Comparison of ENCODE assay signal across 12 cellular contexts in the genomic region with DNA sequence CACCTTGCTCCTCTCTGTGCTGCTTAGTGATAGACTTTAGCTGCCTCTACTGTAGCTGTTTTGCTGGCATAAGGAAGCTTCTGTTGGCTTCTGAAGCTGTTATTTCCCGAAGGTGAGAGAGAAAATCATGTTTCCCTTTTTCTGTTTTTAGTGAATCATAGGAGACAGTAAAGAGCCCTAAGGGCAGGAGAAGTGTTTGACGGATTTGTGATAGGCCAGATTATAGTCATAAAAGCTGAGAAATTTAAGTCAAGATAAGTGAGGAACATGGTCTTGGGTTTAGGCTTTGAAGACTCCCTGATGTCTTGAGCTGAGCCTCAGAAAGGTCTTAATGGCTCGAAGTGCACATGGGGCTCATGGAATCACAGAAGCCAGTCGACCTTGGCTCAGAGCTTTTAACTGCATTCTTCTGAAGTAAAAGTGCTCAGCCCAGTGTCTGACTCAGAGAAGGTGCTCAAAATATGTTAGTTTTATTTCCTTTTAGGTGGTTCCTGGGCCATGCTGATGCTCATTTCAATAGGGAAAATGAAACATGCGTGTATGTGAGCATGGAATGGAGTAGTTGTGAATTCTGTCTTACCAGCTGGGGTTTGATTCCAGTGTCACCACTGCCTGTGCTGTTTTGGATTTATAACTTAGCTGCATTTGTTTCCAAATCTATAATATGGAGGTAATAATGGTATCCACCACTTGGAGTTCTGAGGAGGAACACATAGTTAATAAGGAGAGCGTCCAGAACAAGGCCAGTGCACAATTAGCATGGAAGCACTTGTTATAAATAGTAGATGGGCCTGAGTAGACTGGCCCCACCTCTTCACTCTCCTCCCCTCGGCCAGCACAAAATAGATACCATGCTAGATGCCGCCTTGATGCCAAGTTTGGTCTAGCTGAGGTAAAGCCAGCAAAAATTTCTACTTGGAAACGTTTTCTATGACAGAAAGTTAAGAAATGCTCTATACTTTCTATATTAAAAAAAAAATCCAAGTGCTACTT.
A peak's percentile ranks its signal among the peaks of the same experiment; 100 is the strongest.
DNase-seq lines count a peak whose midpoint lies in the region; ATAC-seq and TF ChIP-seq lines count a peak whose summit lies in the region.
"Had no signal": no experiment of that assay in that cellular context is flagged by ENCODE, and none has a peak within 500 bp of the region (broad histone marks: within the 10 kb centered on the region; RNA-seq: fewer than 3 reads in every experiment).

No MANE protein-coding gene starts in this region.

- DNase-seq in EH (ENCODE audit: low read depth) (peak; percentile 40), MCF 10A (ENCODE audit: unreplicated experiment) (peak; percentile 29), right cardiac atrium (no peak), psoas muscle (no peak), SW 1271 (lab: John Stamatoyannopoulos, UW) (no peak)
- no peak for DNase-seq in stimulated activated CD4-positive, alpha-beta T cell treated with anti-CD3 and anti-CD28 coated beads, Interleukin-15, amount 100 ng/mL, for 24 hours
- DNase-seq in stimulated activated CD4-positive, alpha-beta T cell treated with anti-CD3 and anti-CD28 coated beads, Interleukin-2, amount 100 ng/mL, for 48 hours: no peak
- DNase-seq: dermis blood vessel endothelial cell, NCI-H187 treated with DMSO at 0.1 percent for 48 hours, SHP77 treated with DMSO at 0.1 percent for 48 hours had no signal

- CTCF ChIA-PET in MCF 10A (lab: Yijun Ruan, JAX): interaction anchor here (0.6 to 1.3 kb wide), 13 partner anchors 14 to 509 kb away, joined by 3 to 6 read pairs (median 3); no protein-coding TSS in a partner anchor

- no peak overlapping the region for H3K4me3 Mint-ChIP-seq in MCF 10A (ENCODE audit: unreplicated experiment)

- H3K27me3 ChIP-seq in right cardiac atrium (ENCODE audit: control insufficient read depth, insufficient read depth) (no peaks in the 10 kb centered on the region), psoas muscle (ENCODE audit: insufficient read depth in 3 of 3, low read length in 2 of 3) (no peaks in the 10 kb centered on the region)

- POLR2A ChIA-PET in MCF 10A (lab: Yijun Ruan, JAX): interaction anchor here (0.5 to 2.3 kb wide), 11 partner anchors 9 to 99 kb away, joined by 3 to 8 read pairs (median 5); partner anchors contain the start of gene C1orf21

- H3K36me3 ChIP-seq in psoas muscle (ENCODE audit: insufficient read depth in 1 of 2, low read depth in 1 of 2): no peaks in the 10 kb centered on the region

- TF ChIP-seq CTCF in MCF 10A (IDR thresholded peaks at IDR 0.05; ENCODE audit: unreplicated experiment) (no peak), psoas muscle (IDR thresholded peaks at IDR 0.05) (no peak)

- peaks cover 31% of the 10 kb centered on the region for H3K4me1 Mint-ChIP-seq in MCF 10A (ENCODE audit: insufficient read depth, unreplicated experiment)

- intact Hi-C loops in MCF 10A (cut with micrococcal nuclease): no loop called here
- intact Hi-C loops in right cardiac atrium (cut with DNase I): loop anchor here in 2 of 4 donors (10.0 kb wide), 2 partner anchors 91 to 101 kb away; partner anchors contain the start of gene C1orf21 (in 1 of the 2)
- intact Hi-C loops in psoas muscle (cut with DNase I): loop anchor here in 1 of 2 donors (10.0 kb wide), 1 partner anchor 179 kb away; no protein-coding TSS in a partner anchor

- ATAC-seq in right cardiac atrium (peak; percentile 42 to 52), psoas muscle (peak in 3 of 4 donors; percentile 35 to 58 (median 48)), HG03520 (IDR thresholded peaks at IDR 0.05; ENCODE audit: unreplicated experiment) (no peak)
- ATAC-seq: sciatic nerve had no signal

- H3K36me3 Mint-ChIP-seq in MCF 10A (ENCODE audit: insufficient read depth, unreplicated experiment): no peaks in the 10 kb centered on the region

- H3K9me3 Mint-ChIP-seq in MCF 10A (ENCODE audit: unreplicated experiment): no peaks in the 10 kb centered on the region

- H3K27ac Mint-ChIP-seq in MCF 10A (ENCODE audit: low read depth, unreplicated experiment): peak overlapping the region; percentile 75

- WGBS in right cardiac atrium: 62% methylated on average over 9 of the region's 9 CpGs
- 35 to 49% (median 39%) methylated on average over 9 of the region's 9 CpGs for WGBS in psoas muscle, 3 donors

- peaks cover 42% of the 10 kb centered on the region for H3K4me1 ChIP-seq in right cardiac atrium (ENCODE audit: control insufficient read depth, insufficient read depth, low read length)
- peaks cover 96% of the 10 kb centered on the region for H3K4me1 ChIP-seq in psoas muscle

- H3K27ac ChIP-seq in right cardiac atrium (ENCODE audit: low read length) (peak overlapping the region; percentile 84), psoas muscle (peak overlapping the region; percentile 87)

- H3K27me3 Mint-ChIP-seq in MCF 10A (ENCODE audit: insufficient read depth, unreplicated experiment): no peaks in the 10 kb centered on the region

- no peak overlapping the region for H3K4me3 ChIP-seq in right cardiac atrium (ENCODE audit: low read length)
- peak overlapping the region; percentile 2 for H3K4me3 ChIP-seq in psoas muscle

- H3K9me3 ChIP-seq in right cardiac atrium (ENCODE audit: control insufficient read depth, low read length) (no peaks in the 10 kb centered on the region), psoas muscle (no peaks in the 10 kb centered on the region)

- BruUV-seq in MCF 10A (replicated peaks; lab: Mats Ljungman, UMichigan): no TSS peak

Comparison
In these comparisons a context has a peak if more than half of its experiments do, and no peak if none do; other contexts are left out.
1. DNase-seq: peak in EH (single experiment) and MCF 10A (single experiment); none in right cardiac atrium (0 of 3), psoas muscle (0 of 2), SW 1271 (0 of 2), stimulated activated CD4-positive, alpha-beta T cell treated with anti-CD3 and anti-CD28 coated beads, Interleukin-15, amount 100 ng/mL, for 24 hours (single experiment) and stimulated activated CD4-positive, alpha-beta T cell treated with anti-CD3 and anti-CD28 coated beads, Interleukin-2, amount 100 ng/mL, for 48 hours (0 of 2).